18 cellular contexts compared by ENCODE assay signal in the genomic region with DNA sequence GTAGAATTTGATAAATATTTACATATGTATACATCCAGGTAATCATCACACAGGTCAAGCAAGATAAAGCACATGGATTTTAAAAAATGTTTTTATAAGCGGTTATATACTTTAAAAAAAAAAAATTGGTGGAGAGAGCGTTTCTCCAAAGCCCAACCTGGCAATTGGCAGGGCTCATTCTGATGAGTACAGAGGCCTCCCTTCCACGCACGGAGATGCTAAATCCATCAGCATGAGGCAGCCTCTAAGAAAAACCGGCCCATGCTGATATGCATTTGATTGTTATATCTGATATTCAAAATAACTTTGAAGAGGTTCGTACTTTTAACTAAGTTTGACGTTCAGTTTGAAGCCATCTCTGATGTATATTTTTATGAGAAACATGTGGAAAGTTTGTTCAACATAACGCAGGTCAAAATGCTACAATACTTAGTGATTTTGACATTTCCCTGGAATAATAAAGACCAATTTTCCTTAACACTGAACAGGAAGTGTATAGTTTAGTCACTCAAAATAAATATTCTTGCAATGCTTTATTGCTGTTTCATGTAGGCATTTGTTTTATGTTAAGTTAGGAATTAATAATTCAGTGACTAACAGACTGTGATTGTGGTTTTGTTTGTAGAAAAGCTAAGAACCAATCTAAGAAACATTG.
DNase-seq lines count a peak whose midpoint lies in the region; ATAC-seq and TF ChIP-seq lines count a peak whose summit lies in the region.
"Had no signal": no experiment of that assay in that cellular context is flagged by ENCODE, and none has a peak within 500 bp of the region (broad histone marks: within the 10 kb centered on the region; RNA-seq: fewer than 3 reads in every experiment).

No MANE protein-coding gene starts in this region.

- no peak overlapping the region for H2AK9ac ChIP-seq in IMR-90 (replicated peaks; ENCODE audit: low read depth, low read length, poor library complexity)

- in situ Hi-C loops in IMR-90 (cut with MboI; ENCODE audit: low sequenced_read_pairs) = no loop called here

- no peak for TF ChIP-seq CTCF in IMR-90 (conservative IDR thresholded peaks at IDR 0.05; ENCODE audit: low read depth, low read length)
- TF ChIP-seq CTCF in cardiac fibroblast (IDR thresholded peaks at IDR 0.05; ENCODE audit: low read depth, low read length) = no peak
- TF ChIP-seq CTCF in hepatocyte (IDR thresholded peaks at IDR 0.05; ENCODE audit: poor library complexity) = no peak

- no peak for TF ChIP-seq POLR2A in IMR-90 (IDR thresholded peaks at IDR 0.05; ENCODE audit: low read depth, low read length)

- CTCF ChIA-PET in IMR-90 (lab: Yijun Ruan, JAX) = no interaction called here
- CTCF ChIA-PET in activated CD8-positive, alpha-beta T cell treated with anti-CD3 and anti-CD28 coated beads, Interleukin-2, amount 10 ng/mL, durations not matched to agents 7 days and 5 days (lab: Charles Lee) = no interaction called here

- H2AK5ac ChIP-seq in IMR-90 (ENCODE audit: low read depth, low read length) = no peak overlapping the region

- H3K9me1 ChIP-seq in IMR-90 (ENCODE audit: insufficient read depth, low read length) = peaks cover 12% of the 10 kb centered on the region

- H2BK15ac ChIP-seq in IMR-90 (ENCODE audit: low read depth, low read length) = peak overlapping the region; percentile 73; the same call in 1 of the 3 replicates

- no peak overlapping the region for H3K14ac ChIP-seq in IMR-90 (replicated peaks; ENCODE audit: low read depth, low read length)

- H3K9me3 ChIP-seq in IMR-90 (ENCODE audit: control insufficient read depth, insufficient read depth, low read length) (no peaks in the 10 kb centered on the region), hepatocyte (ENCODE audit: low read depth) (no peaks in the 10 kb centered on the region)
- H3K9me3 ChIP-seq: uterus had no signal

- H3K27ac ChIP-seq in IMR-90 (ENCODE audit: insufficient read depth, low read length) (peak overlapping the region; percentile 87), hepatocyte (no peak overlapping the region)
- H3K27ac ChIP-seq: uterus had no signal

- no peak overlapping the region; the same call in 1 of the 2 replicates for H3K4ac ChIP-seq in IMR-90 (ENCODE audit: low read depth, low read length)

- H3K23ac ChIP-seq in IMR-90 (ENCODE audit: low read depth, low read length) = peak overlapping the region; percentile 77; the same call in 1 of the 2 replicates

- no peak overlapping the region for H3K9ac ChIP-seq in IMR-90 (ENCODE audit: low read depth, low read length)

- POLR2A ChIA-PET in IMR-90 (lab: Charles Lee; ENCODE audit: unreplicated experiment) = no interaction called here
- POLR2A ChIA-PET in activated CD8-positive, alpha-beta T cell treated with anti-CD3 and anti-CD28 coated beads, Interleukin-2, amount 10 ng/mL, durations not matched to agents 7 days and 5 days (lab: Charles Lee) = no interaction called here

- peak overlapping the region; percentile 58 for H3K56ac ChIP-seq in IMR-90 (ENCODE audit: extremely low read depth, insufficient read depth, low read length)

- H3K4me3 Mint-ChIP-seq in activated CD8-positive, alpha-beta T cell treated with anti-CD3 and anti-CD28 coated beads, Interleukin-2, amount 10 ng/mL, durations not matched to agents 7 days and 5 days = no peak overlapping the region
- H3K4me3 Mint-ChIP-seq: activated CD4-positive, alpha-beta T cell treated with anti-CD3 and anti-CD28 coated beads for 36 hours; activated naive CD4-positive, alpha-beta T cell treated with anti-CD3 and anti-CD28 coated beads, Interleukin-2, amount 10 ng/mL, durations not matched to agents 7 days and 5 days; effector memory CD8-positive, alpha-beta T cell; H9; memory B cell; nephron progenitor cell had no signal

- peak; percentile 80 for ATAC-seq in IMR-90 (ENCODE audit: low read depth)
- ATAC-seq in activated CD8-positive, alpha-beta T cell treated with anti-CD3 and anti-CD28 coated beads, Interleukin-2, amount 10 ng/mL, durations not matched to agents 7 days and 5 days = no peak
- ATAC-seq: activated CD4-positive, alpha-beta T cell treated with anti-CD3 and anti-CD28 coated beads for 36 hours; effector memory CD8-positive, alpha-beta T cell had no signal

- H4K20me1 ChIP-seq in IMR-90 (ENCODE audit: insufficient read depth, low read length) = no peaks in the 10 kb centered on the region
- no peaks in the 10 kb centered on the region for H4K20me1 ChIP-seq in hepatocyte (ENCODE audit: insufficient read depth, poor library complexity, severe bottlenecking)

- H3K4me1 Mint-ChIP-seq in activated CD8-positive, alpha-beta T cell treated with anti-CD3 and anti-CD28 coated beads, Interleukin-2, amount 10 ng/mL, durations not matched to agents 7 days and 5 days (ENCODE audit: low read depth) = no peaks in the 10 kb centered on the region
- H3K4me1 Mint-ChIP-seq: activated CD4-positive, alpha-beta T cell treated with anti-CD3 and anti-CD28 coated beads for 36 hours; activated naive CD4-positive, alpha-beta T cell treated with anti-CD3 and anti-CD28 coated beads, Interleukin-2, amount 10 ng/mL, durations not matched to agents 7 days and 5 days had no signal

- H2BK20ac ChIP-seq in IMR-90 (ENCODE audit: low read depth, low read length) = peak overlapping the region; percentile 6; the same call in 1 of the 2 replicates

- no peaks in the 10 kb centered on the region for H3K27me3 ChIP-seq in IMR-90 (ENCODE audit: control insufficient read depth, insufficient read depth, low read length)
- H3K27me3 ChIP-seq in hepatocyte = no peaks in the 10 kb centered on the region
- H3K27me3 ChIP-seq: uterus had no signal

- H2BK5ac ChIP-seq in IMR-90 (ENCODE audit: low read depth, low read length, poor library complexity, severe bottlenecking) = peak overlapping the region; percentile 75

- no peak overlapping the region for H3K27ac Mint-ChIP-seq in activated CD8-positive, alpha-beta T cell treated with anti-CD3 and anti-CD28 coated beads, Interleukin-2, amount 10 ng/mL, durations not matched to agents 7 days and 5 days
- H3K27ac Mint-ChIP-seq: activated CD4-positive, alpha-beta T cell treated with anti-CD3 and anti-CD28 coated beads for 36 hours; activated naive CD4-positive, alpha-beta T cell treated with anti-CD3 and anti-CD28 coated beads, Interleukin-2, amount 10 ng/mL, durations not matched to agents 7 days and 5 days; effector memory CD8-positive, alpha-beta T cell; H9; memory B cell; nephron progenitor cell had no signal

- no peak for TF ChIP-seq RAD21 in IMR-90 (IDR thresholded peaks at IDR 0.05; ENCODE audit: low read length)

- peak overlapping the region; percentile 48; the same call in 1 of the 2 replicates for H3K18ac ChIP-seq in IMR-90 (ENCODE audit: low read depth, low read length)

- H3K9me3 Mint-ChIP-seq in activated CD8-positive, alpha-beta T cell treated with anti-CD3 and anti-CD28 coated beads, Interleukin-2, amount 10 ng/mL, durations not matched to agents 7 days and 5 days (ENCODE audit: insufficient read depth) = no peaks in the 10 kb centered on the region
- H3K9me3 Mint-ChIP-seq: activated naive CD4-positive, alpha-beta T cell treated with anti-CD3 and anti-CD28 coated beads, Interleukin-2, amount 10 ng/mL, durations not matched to agents 7 days and 5 days; effector memory CD8-positive, alpha-beta T cell; memory B cell had no signal

- dilution Hi-C loops in IMR-90 (cut with HindIII; ENCODE audit: low sequenced_read_pairs, unreplicated experiment) = no loop called here

- H3K4me1 ChIP-seq in IMR-90 (ENCODE audit: control insufficient read depth, insufficient read depth, low read length) (peaks cover 16% of the 10 kb centered on the region), hepatocyte (ENCODE audit: insufficient read depth) (no peaks in the 10 kb centered on the region)
- H3K4me1 ChIP-seq: uterus had no signal

- WGBS in IMR-90 (ENCODE audit: extremely low coverage in 2 of 2, insufficient read length in 1 of 2), 2 experiments = no CpG with 5 or more reads among the region's 8 CpGs
- 71% methylated on average over 8 of the region's 8 CpGs for WGBS in hepatocyte (ENCODE audit: low lambda C conversion rate, missing lambda C conversion rate)

- H3K4me2 ChIP-seq in IMR-90 (ENCODE audit: low read depth, low read length) (peak overlapping the region; percentile 48), hepatocyte (no peak overlapping the region)

- BruUV-seq in IMR-90 (replicated peaks; lab: Mats Ljungman, UMichigan) = no TSS peak

- H4K5ac ChIP-seq in IMR-90 (ENCODE audit: low read depth, low read length) = peak overlapping the region; percentile 7; the same call in 1 of the 2 replicates

- H4K91ac ChIP-seq in IMR-90 (ENCODE audit: insufficient read depth, low read depth, low read length) = no peak overlapping the region

- H4K8ac ChIP-seq in IMR-90 (ENCODE audit: low read depth in 2 of 2, low read length in 2 of 2) = peak overlapping the region; percentile 15 to 61; a peak in 3 of 4 replicates

- no peak overlapping the region for H2AFZ ChIP-seq in IMR-90 (replicated peaks; ENCODE audit: low read length, poor library complexity)
- no peak overlapping the region for H2AFZ ChIP-seq in hepatocyte

- DNase-seq in AG08396 (ENCODE audit: low spot score) (peak; percentile 24), IMR-90 (peak; percentile 70), cardiac fibroblast (ENCODE audit: low read depth in 2 of 2) (peak; percentile 17 to 61), glomerular endothelial cell (ENCODE audit: extremely low read depth, low read depth, low spot score) (peak; percentile 25), NCI-H748 treated with DMSO at 0.1 percent for 48 hours (lab: John Stamatoyannopoulos, UW) (no peak), NCI-H69 (lab: John Stamatoyannopoulos, UW) (no peak), hepatocyte (ENCODE audit: low spot score) (no peak)
- no peak for DNase-seq in activated CD8-positive, alpha-beta T cell treated with anti-CD3 and anti-CD28 coated beads, Interleukin-2, amount 10 ng/mL, durations not matched to agents 7 days and 5 days
- DNase-seq: activated CD4-positive, alpha-beta T cell treated with anti-CD3 and anti-CD28 coated beads for 36 hours; activated naive CD4-positive, alpha-beta T cell treated with anti-CD3 and anti-CD28 coated beads, Interleukin-2, amount 10 ng/mL, durations not matched to agents 7 days and 5 days; COR-L47; effector memory CD8-positive, alpha-beta T cell; glutamatergic neuron; H9; NCI-H1694; nephron progenitor cell; uterus had no signal

- peaks cover 4% of the 10 kb centered on the region for H3K27me3 Mint-ChIP-seq in activated CD8-positive, alpha-beta T cell treated with anti-CD3 and anti-CD28 coated beads, Interleukin-2, amount 10 ng/mL, durations not matched to agents 7 days and 5 days (ENCODE audit: low read depth)

- H3K79me1 ChIP-seq in IMR-90 (ENCODE audit: low read depth in 1 of 2, low read length in 2 of 2) = no peaks in the 10 kb centered on the region

- no peaks in the 10 kb centered on the region for H3K79me2 ChIP-seq in hepatocyte

- intact Hi-C loops in IMR-90 (cut with micrococcal nuclease) = no loop called here

- no peak overlapping the region for H3K4me3 ChIP-seq in IMR-90 (ENCODE audit: insufficient read depth, low read depth, low read length)
- no peak overlapping the region for H3K4me3 ChIP-seq in cardiac fibroblast (replicated peaks in 1 of 2; ENCODE audit: low read depth in 2 of 2, low read length in 2 of 2)
- no peak overlapping the region for H3K4me3 ChIP-seq in hepatocyte
- H3K4me3 ChIP-seq: uterus had no signal

- H3K36me3 Mint-ChIP-seq in activated CD8-positive, alpha-beta T cell treated with anti-CD3 and anti-CD28 coated beads, Interleukin-2, amount 10 ng/mL, durations not matched to agents 7 days and 5 days (ENCODE audit: low read depth) = no peaks in the 10 kb centered on the region
- H3K36me3 Mint-ChIP-seq: activated naive CD4-positive, alpha-beta T cell treated with anti-CD3 and anti-CD28 coated beads, Interleukin-2, amount 10 ng/mL, durations not matched to agents 7 days and 5 days; memory B cell had no signal

- H3K9me2 ChIP-seq in hepatocyte (replicated peaks; ENCODE audit: insufficient read depth) = no peaks in the 10 kb centered on the region

- H3K36me3 ChIP-seq in IMR-90 (ENCODE audit: control insufficient read depth, insufficient read depth, low read length) = no peaks in the 10 kb centered on the region
- no peaks in the 10 kb centered on the region for H3K36me3 ChIP-seq in hepatocyte (replicated peaks; ENCODE audit: insufficient read depth, low read depth)
- H3K36me3 ChIP-seq: uterus had no signal

- peak overlapping the region; percentile 95 for H2BK120ac ChIP-seq in IMR-90 (ENCODE audit: low read depth, low read length)

Comparison
In these comparisons a context has a peak if more than half of its experiments do, and no peak if none do; other contexts are left out.
1. DNase-seq: peak in AG08396 (single experiment), IMR-90 (single experiment), cardiac fibroblast (2 of 2) and glomerular endothelial cell (single experiment); none in activated CD8-positive, alpha-beta T cell treated with anti-CD3 and anti-CD28 coated beads, Interleukin-2, amount 10 ng/mL, durations not matched to agents 7 days and 5 days (single experiment), NCI-H748 treated with DMSO at 0.1 percent for 48 hours (single experiment), NCI-H69 (single experiment) and hepatocyte (single experiment).